22 cellular contexts compared by ENCODE assay signal in genomic region chr17:10728331-10728730, GRCh38. TPM values are rescaled to one million over a fixed set of nuclear protein-coding genes. Genes with fewer than 3 reads are reported as not detected.
DNase-seq lines count a peak whose midpoint lies in the region; ATAC-seq, FAIRE-seq and TF ChIP-seq lines count a peak whose summit lies in the region.
"Had no signal": no experiment of that assay in that cellular context is flagged by ENCODE, and none has a peak within 500 bp of the region (broad histone marks: within the 10 kb centered on the region; RNA-seq: fewer than 3 reads in every experiment).

No MANE protein-coding gene starts in this region.

- WGBS in liver: 85% methylated on average over 9 of the region's 9 CpGs
- WGBS in HepG2 (ENCODE audit: low lambda C conversion rate): 95% methylated on average over 9 of the region's 9 CpGs
- 99% methylated on average over 9 of the region's 9 CpGs for WGBS in hepatocyte (ENCODE audit: low lambda C conversion rate, missing lambda C conversion rate)
- 95% methylated on average over 9 of the region's 9 CpGs for WGBS in sigmoid colon, 2 donors

- TF ChIP-seq RAD21 in liver (IDR thresholded peaks at IDR 0.05): no peak
- no peak for TF ChIP-seq RAD21 in HepG2 (CRISPR knock-in tag; IDR thresholded peaks at IDR 0.05)

- H3K4me2 ChIP-seq in HepG2 (ENCODE audit: low read depth, low read length): no peak overlapping the region
- H3K4me2 ChIP-seq in hepatocyte: peak overlapping the region; percentile 87
- H3K4me2 ChIP-seq: A549 had no signal

- H3K79me2 ChIP-seq in HepG2 (ENCODE audit: insufficient read depth, low read length): no peaks in the 10 kb centered on the region
- no peaks in the 10 kb centered on the region for H3K79me2 ChIP-seq in hepatocyte

- no peak for DNase-seq in HepG2 (ENCODE audit: low spot score)
- no peak for DNase-seq in hepatocyte (ENCODE audit: low spot score)
- DNase-seq in sigmoid colon: no peak
- DNase-seq in vagina (ENCODE audit: extremely low spot score in 2 of 2): peak in 1 of 2 donors; percentile 87
- no peak for DNase-seq in NCI-H146 (lab: John Stamatoyannopoulos, UW)
- DNase-seq: C1 segment of cervical spinal cord, DMS 273 treated with DMSO at 0.1 percent for 48 hours, GF-D8, HFFc6, KG1, NCI-H1417 treated with DMSO at 0.1 percent for 48 hours, NCI-H2029, NCI-H2171, NCI-H510A treated with DMSO at 0.1 percent for 48 hours, NCI-H82 had no signal

- no peak for FAIRE-seq in HepG2 (lab: Jason Lieb, UNC)
- FAIRE-seq: A549, GM12891 had no signal

- ATAC-seq in HepG2: no peak
- no peak for ATAC-seq in HG03175 (IDR thresholded peaks at IDR 0.05; ENCODE audit: unreplicated experiment)
- ATAC-seq in GM18505 (IDR thresholded peaks at IDR 0.05; ENCODE audit: unreplicated experiment): no peak
- ATAC-seq: A549, Right ventricle myocardium inferior had no signal

- H3K4me1 ChIP-seq in liver (ENCODE audit: control insufficient read depth in 4 of 4, insufficient read depth in 4 of 4, low read length in 3 of 4) (peaks cover 2 to 56% (median 42%) of the 10 kb centered on the region in 4 donors), HepG2 (ENCODE audit: insufficient read depth, low read length) (peaks cover 25% of the 10 kb centered on the region), hepatocyte (ENCODE audit: insufficient read depth) (peaks cover 28% of the 10 kb centered on the region), sigmoid colon (peaks cover 2 to 17% (median 10%) of the 10 kb centered on the region in 4 donors), vagina (peaks cover 11% of the 10 kb centered on the region)

- peak overlapping the region in 2 of 3 donors; percentile 54 to 66 for H3K4me3 ChIP-seq in liver (ENCODE audit: low read depth in 1 of 3, low read length in 3 of 3)
- H3K4me3 ChIP-seq in HepG2 (replicated peaks in 1 of 3; ENCODE audit: insufficient read depth in 1 of 3, low read depth in 2 of 3, low read length in 3 of 3): no peak overlapping the region
- H3K4me3 ChIP-seq in hepatocyte: no peak overlapping the region
- H3K4me3 ChIP-seq in sigmoid colon: no peak overlapping the region
- no peak overlapping the region for H3K4me3 ChIP-seq in vagina
- H3K4me3 ChIP-seq: A549 had no signal

- in situ Hi-C loops in HepG2 (cut with HindIII; ENCODE audit: extremely low pct_ligation_motif_present, low pct_unique_long_range_greater_than_20kb): no loop called here

- H3K27me3 ChIP-seq in liver (ENCODE audit: control insufficient read depth in 4 of 4, insufficient read depth in 4 of 4, low read length in 3 of 4) (no peaks in the 10 kb centered on the region), HepG2 (ENCODE audit: control insufficient read depth in 1 of 2, insufficient read depth in 2 of 2, low read length in 2 of 2) (peaks cover 0 to 4% of the 10 kb centered on the region in 2 experiments; a peak in 1 of 5 replicates), hepatocyte (no peaks in the 10 kb centered on the region), sigmoid colon (no peaks in the 10 kb centered on the region), vagina (no peaks in the 10 kb centered on the region)

- intact Hi-C loops in HepG2 (cut with micrococcal nuclease; ENCODE audit: unreplicated experiment): no loop called here
- intact Hi-C loops in sigmoid colon (cut with DNase I): loop anchor here (2.0 kb wide), 1 partner anchor 32 kb away; the partner anchor contains the start of genes ADPRM and SCO1
- intact Hi-C loops in vagina (cut with DNase I): no loop called here

- TF ChIP-seq CTCF in liver (IDR thresholded peaks at IDR 0.05; ENCODE audit: low read depth, low read length, missing input control) (no peak), HepG2 (CRISPR knock-in tag; IDR thresholded peaks at IDR 0.05) (no peak), hepatocyte (IDR thresholded peaks at IDR 0.05; ENCODE audit: poor library complexity) (no peak), sigmoid colon (IDR thresholded peaks at IDR 0.05) (no peak), vagina (IDR thresholded peaks at IDR 0.05) (no peak)

- CTCF ChIA-PET in HepG2 (lab: Yijun Ruan, JAX; ENCODE audit: low intra/inter-chr PET ratio, low total read pairs): no interaction called here

- H2AFZ ChIP-seq in HepG2 (ENCODE audit: low read length) (no peak overlapping the region), hepatocyte (no peak overlapping the region)

- H3K36me3 ChIP-seq in liver (ENCODE audit: control insufficient read depth in 4 of 4, insufficient read depth in 3 of 4, low read depth in 1 of 4, low read length in 3 of 4): peaks cover 0 to 9% (median under 1%) of the 10 kb centered on the region in 4 donors
- H3K36me3 ChIP-seq in HepG2 (replicated peaks in 1 of 2; ENCODE audit: control insufficient read depth in 1 of 2, insufficient read depth in 2 of 2, low read length in 2 of 2): no peaks in the 10 kb centered on the region
- H3K36me3 ChIP-seq in hepatocyte (replicated peaks; ENCODE audit: insufficient read depth, low read depth): no peaks in the 10 kb centered on the region
- H3K36me3 ChIP-seq in sigmoid colon: peaks cover 0 to 34% (median 10%) of the 10 kb centered on the region in 4 donors
- H3K36me3 ChIP-seq in vagina: peaks cover 0 to 5% of the 10 kb centered on the region in 2 donors

- H3K9me2 ChIP-seq in hepatocyte (replicated peaks; ENCODE audit: insufficient read depth): no peaks in the 10 kb centered on the region

- H3K9ac ChIP-seq in liver (ENCODE audit: low read depth in 1 of 2, low read length in 2 of 2) (peak overlapping the region; percentile 82 to 86), HepG2 (ENCODE audit: insufficient read depth, low read depth, low read length) (no peak overlapping the region)

- H3K9me3 ChIP-seq in liver (ENCODE audit: control insufficient read depth in 4 of 4, low read length in 3 of 4) (no peaks in the 10 kb centered on the region), HepG2 (ENCODE audit: low read length) (no peaks in the 10 kb centered on the region), hepatocyte (ENCODE audit: low read depth) (no peaks in the 10 kb centered on the region), sigmoid colon (no peaks in the 10 kb centered on the region), vagina (no peaks in the 10 kb centered on the region)
- H3K9me3 ChIP-seq: A549 had no signal

- TF ChIP-seq EP300 in HepG2 (IDR thresholded peaks at IDR 0.05; ENCODE audit: low read depth in 2 of 2, low read length in 2 of 2) (no peak), HepG2 (CRISPR knock-in tag; IDR thresholded peaks at IDR 0.05; ENCODE audit: borderline replicate concordance) (no peak), sigmoid colon (IDR thresholded peaks at IDR 0.05) (no peak)

- TF ChIP-seq POLR2A in HepG2 (IDR thresholded peaks at IDR 0.05; ENCODE audit: insufficient read depth in 1 of 2, low read depth in 2 of 2, low read length in 2 of 2): no peak
- no peak for TF ChIP-seq POLR2A in sigmoid colon (IDR thresholded peaks at IDR 0.05)
- no peak for TF ChIP-seq POLR2A in vagina (IDR thresholded peaks at IDR 0.05)
- no peak for TF ChIP-seq POLR2A in GM18505 (IDR thresholded peaks at IDR 0.05; ENCODE audit: borderline replicate concordance, extremely low read depth, insufficient read depth, insufficient read length)

- H4K20me1 ChIP-seq in HepG2 (ENCODE audit: insufficient read depth, low read length) (no peaks in the 10 kb centered on the region), hepatocyte (ENCODE audit: insufficient read depth, poor library complexity, severe bottlenecking) (no peaks in the 10 kb centered on the region)

- BruUV-seq in HepG2 (replicated peaks; lab: Mats Ljungman, UMichigan): no TSS peak

- H3K27ac ChIP-seq in liver (ENCODE audit: low read depth in 1 of 2, low read length in 2 of 2) (peak overlapping the region; percentile 97 to 98), HepG2 (ENCODE audit: extremely low read length, insufficient read depth, low read length) (no peak overlapping the region), hepatocyte (peak overlapping the region; percentile 98), sigmoid colon (peak overlapping the region; percentile 87 to 96 (median 95)), vagina (peak overlapping the region; percentile 95)
- H3K27ac ChIP-seq: A549 had no signal

- POLR2A ChIA-PET in HepG2 (lab: Yijun Ruan, JAX): no interaction called here

RNA-seq across cellular contexts. Expression of gene TMEM220, which starts 1.5 kb away (rescaled TPM):
- total RNA-seq in liver: 10 to 100 TPM; 19.6 to 27.5 TPM
- 100 to 1,000 TPM in 1 of 2 donors, 10 to 100 TPM in 1; 30.0 to 126 TPM for polyA plus RNA-seq in liver
- total RNA-seq in HepG2 (2016; rRNA removed; fragmentation: Illumina TruSeq; extraction: Trizol): 0.73 and 2.2 TPM in 2 replicates
- 1.3 and 1.8 TPM in 2 replicates for total RNA-seq in HepG2 (2016; cell fraction: cytosol; rRNA removed; fragmentation: Illumina TruSeq; extraction: Trizol; ENCODE audit: low read depth)
- 1.7 and 2.0 TPM in 2 replicates for total RNA-seq in HepG2 (2016; cell fraction: insoluble cytoplasmic fraction; rRNA removed; fragmentation: Illumina TruSeq; extraction: Trizol)
- total RNA-seq in HepG2 (2016; cell fraction: membrane; rRNA removed; fragmentation: Illumina TruSeq; extraction: Trizol): 1.8 and 2.3 TPM in 2 replicates
- total RNA-seq in HepG2 (2016; cell fraction: nucleus; rRNA removed; fragmentation: Illumina TruSeq; extraction: Trizol): 1.0 and 1.6 TPM in 2 replicates
- polyA plus RNA-seq in HepG2 (2011; rRNA removed): 1.3 and 1.8 TPM in 2 replicates
- 0.56 and 1.4 TPM in 2 replicates for polyA plus RNA-seq in HepG2 (2011; cell fraction: cytosol; rRNA removed)
- 0.87 and 1.0 TPM in 2 replicates for polyA plus RNA-seq in HepG2 (2011; cell fraction: nucleus; rRNA removed)
- 1.2 and 3.6 TPM in 2 replicates for polyA plus RNA-seq in HepG2 (2012)
- polyA plus RNA-seq in HepG2 (2016; cell fraction: cytosol; fragmentation: Illumina TruSeq; extraction: Trizol; ENCODE audit: low read depth): 2.8 and 3.3 TPM in 2 replicates
- 1.4 and 2.6 TPM in 2 replicates for polyA plus RNA-seq in HepG2 (2016; cell fraction: insoluble cytoplasmic fraction; fragmentation: Illumina TruSeq; extraction: Trizol; ENCODE audit: low read depth)
- 1.4 and 1.9 TPM in 2 replicates for polyA plus RNA-seq in HepG2 (2016; cell fraction: membrane; fragmentation: Illumina TruSeq; extraction: Trizol; ENCODE audit: low read depth)
- polyA plus RNA-seq in HepG2 (2016; cell fraction: nucleus; fragmentation: Illumina TruSeq; extraction: Trizol; ENCODE audit: insufficient read depth, low read depth): 2.5 and 5.7 TPM in 2 replicates
- polyA minus RNA-seq in HepG2 (2011; rRNA and poly(A)+ RNA removed; ENCODE audit: low replicate concordance): 0.50 TPM in 1 of 2 replicates, not detected in the other
- polyA minus RNA-seq in HepG2 (2011; cell fraction: cytosol; rRNA and poly(A)+ RNA removed): 0.26 and 1.3 TPM in 2 replicates
- 0.64 and 1.4 TPM in 2 replicates for polyA minus RNA-seq in HepG2 (2011; cell fraction: nucleus; rRNA and poly(A)+ RNA removed)
- total RNA-seq in hepatocyte: 10.5 and 11.6 TPM in 2 replicates
- polyA plus RNA-seq in hepatocyte: 30.0 and 32.4 TPM in 2 replicates
- 10 to 100 TPM in 2 of 4 donors, 1 to 10 TPM in 2; 9.1 to 16.8 (median 12.2) TPM for total RNA-seq in sigmoid colon
- 10 to 100 TPM in 2 of 3 donors, 1 to 10 TPM in 1; 8.3 to 22.7 (median 13.2) TPM for polyA plus RNA-seq in sigmoid colon
- 10.3 TPM for total RNA-seq in vagina
- total RNA-seq: H4 had no signal

RNA-seq across cellular contexts. Expression of gene ADPRM, which starts 30.9 kb away (rescaled TPM):
- total RNA-seq in liver (1 to 10 TPM; 5.5 to 7.9 TPM), HepG2 (2016; rRNA removed; fragmentation: Illumina TruSeq; extraction: Trizol) (5.6 and 5.9 TPM in 2 replicates), hepatocyte (12.5 and 17.8 TPM in 2 replicates), sigmoid colon (10 to 100 TPM in 3 of 4 donors, 1 to 10 TPM in 1; 7.6 to 16.6 (median 15.3) TPM), vagina (18.7 TPM)
- polyA plus RNA-seq in liver (10 to 100 TPM in 1 of 2 donors, 1 to 10 TPM in 1; 3.7 to 10.8 TPM), HepG2 (2011; rRNA removed) (7.9 and 10.8 TPM in 2 replicates), hepatocyte (5.8 and 7.7 TPM in 2 replicates), sigmoid colon (10 to 100 TPM in 2 of 3 donors, 1 to 10 TPM in 1; 7.4 to 11.4 (median 10.7) TPM)
- total RNA-seq in HepG2 (2016; cell fraction: cytosol; rRNA removed; fragmentation: Illumina TruSeq; extraction: Trizol; ENCODE audit: low read depth): 2.8 and 3.3 TPM in 2 replicates
- 4.9 and 6.3 TPM in 2 replicates for total RNA-seq in HepG2 (2016; cell fraction: insoluble cytoplasmic fraction; rRNA removed; fragmentation: Illumina TruSeq; extraction: Trizol)
- 6.2 and 6.3 TPM in 2 replicates for total RNA-seq in HepG2 (2016; cell fraction: membrane; rRNA removed; fragmentation: Illumina TruSeq; extraction: Trizol)
- total RNA-seq in HepG2 (2016; cell fraction: nucleus; rRNA removed; fragmentation: Illumina TruSeq; extraction: Trizol): 3.9 and 4.2 TPM in 2 replicates
- 5.5 and 8.7 TPM in 2 replicates for polyA plus RNA-seq in HepG2 (2011; cell fraction: cytosol; rRNA removed)
- 2.3 and 3.2 TPM in 2 replicates for polyA plus RNA-seq in HepG2 (2011; cell fraction: nucleus; rRNA removed)
- 10.1 and 12.1 TPM in 2 replicates for polyA plus RNA-seq in HepG2 (2012)
- polyA plus RNA-seq in HepG2 (2016; cell fraction: cytosol; fragmentation: Illumina TruSeq; extraction: Trizol; ENCODE audit: low read depth): 2.8 and 3.1 TPM in 2 replicates
- 6.1 and 6.3 TPM in 2 replicates for polyA plus RNA-seq in HepG2 (2016; cell fraction: insoluble cytoplasmic fraction; fragmentation: Illumina TruSeq; extraction: Trizol; ENCODE audit: low read depth)
- polyA plus RNA-seq in HepG2 (2016; cell fraction: membrane; fragmentation: Illumina TruSeq; extraction: Trizol; ENCODE audit: low read depth): 5.4 and 5.6 TPM in 2 replicates
- polyA plus RNA-seq in HepG2 (2016; cell fraction: nucleus; fragmentation: Illumina TruSeq; extraction: Trizol; ENCODE audit: insufficient read depth, low read depth): 3.6 and 4.3 TPM in 2 replicates
- polyA minus RNA-seq in HepG2 (2011; rRNA and poly(A)+ RNA removed; ENCODE audit: low replicate concordance): 5.1 and 6.9 TPM in 2 replicates
- polyA minus RNA-seq in HepG2 (2011; cell fraction: cytosol; rRNA and poly(A)+ RNA removed): 3.3 and 4.0 TPM in 2 replicates
- polyA minus RNA-seq in HepG2 (2011; cell fraction: nucleus; rRNA and poly(A)+ RNA removed): 9.0 and 14.3 TPM in 2 replicates

RNA-seq across cellular contexts. Expression of gene SCO1, which starts 31.0 kb away (rescaled TPM):
- total RNA-seq in liver (10 to 100 TPM; 19.7 to 26.0 TPM), HepG2 (2016; rRNA removed; fragmentation: Illumina TruSeq; extraction: Trizol) (50.3 and 69.5 TPM in 2 replicates), hepatocyte (37.4 and 45.8 TPM in 2 replicates), sigmoid colon (10 to 100 TPM; 12.2 to 22.1 (median 17.9) TPM), vagina (38.8 TPM)
- polyA plus RNA-seq in liver (10 to 100 TPM; 18.0 to 33.2 TPM), HepG2 (2011; rRNA removed) (11.0 and 11.4 TPM in 2 replicates), hepatocyte (34.0 and 43.4 TPM in 2 replicates), sigmoid colon (10 to 100 TPM; 24.0 to 37.5 (median 26.7) TPM)
- total RNA-seq in HepG2 (2016; cell fraction: cytosol; rRNA removed; fragmentation: Illumina TruSeq; extraction: Trizol; ENCODE audit: low read depth): 3.1 and 4.2 TPM in 2 replicates
- total RNA-seq in HepG2 (2016; cell fraction: insoluble cytoplasmic fraction; rRNA removed; fragmentation: Illumina TruSeq; extraction: Trizol): 51.9 and 71.9 TPM in 2 replicates
- 10.6 and 11.3 TPM in 2 replicates for total RNA-seq in HepG2 (2016; cell fraction: membrane; rRNA removed; fragmentation: Illumina TruSeq; extraction: Trizol)
- 32.1 and 34.3 TPM in 2 replicates for total RNA-seq in HepG2 (2016; cell fraction: nucleus; rRNA removed; fragmentation: Illumina TruSeq; extraction: Trizol)
- 8.5 and 10.4 TPM in 2 replicates for polyA plus RNA-seq in HepG2 (2011; cell fraction: cytosol; rRNA removed)
- polyA plus RNA-seq in HepG2 (2011; cell fraction: nucleus; rRNA removed): 9.3 and 11.8 TPM in 2 replicates
- 12.4 and 14.8 TPM in 2 replicates for polyA plus RNA-seq in HepG2 (2012)
- polyA plus RNA-seq in HepG2 (2016; cell fraction: cytosol; fragmentation: Illumina TruSeq; extraction: Trizol; ENCODE audit: low read depth): 4.1 and 4.2 TPM in 2 replicates
- 56.4 and 64.1 TPM in 2 replicates for polyA plus RNA-seq in HepG2 (2016; cell fraction: insoluble cytoplasmic fraction; fragmentation: Illumina TruSeq; extraction: Trizol; ENCODE audit: low read depth)
- polyA plus RNA-seq in HepG2 (2016; cell fraction: membrane; fragmentation: Illumina TruSeq; extraction: Trizol; ENCODE audit: low read depth): 7.3 TPM in 2 replicates
- 35.9 and 42.3 TPM in 2 replicates for polyA plus RNA-seq in HepG2 (2016; cell fraction: nucleus; fragmentation: Illumina TruSeq; extraction: Trizol; ENCODE audit: insufficient read depth, low read depth)
- polyA minus RNA-seq in HepG2 (2011; rRNA and poly(A)+ RNA removed; ENCODE audit: low replicate concordance): 15.5 and 28.5 TPM in 2 replicates
- 7.4 and 12.4 TPM in 2 replicates for polyA minus RNA-seq in HepG2 (2011; cell fraction: cytosol; rRNA and poly(A)+ RNA removed)
- 28.8 and 30.6 TPM in 2 replicates for polyA minus RNA-seq in HepG2 (2011; cell fraction: nucleus; rRNA and poly(A)+ RNA removed)

Comparison
In these comparisons a context has a peak if more than half of its experiments do, and no peak if none do; other contexts are left out.
1. H3K4me3 ChIP-seq: peak in liver (2 of 3); none in HepG2 (0 of 3), hepatocyte (single experiment), sigmoid colon (0 of 4) and vagina (0 of 2).